ENCODE assay signal across 1 cellular context in the genomic region with DNA sequence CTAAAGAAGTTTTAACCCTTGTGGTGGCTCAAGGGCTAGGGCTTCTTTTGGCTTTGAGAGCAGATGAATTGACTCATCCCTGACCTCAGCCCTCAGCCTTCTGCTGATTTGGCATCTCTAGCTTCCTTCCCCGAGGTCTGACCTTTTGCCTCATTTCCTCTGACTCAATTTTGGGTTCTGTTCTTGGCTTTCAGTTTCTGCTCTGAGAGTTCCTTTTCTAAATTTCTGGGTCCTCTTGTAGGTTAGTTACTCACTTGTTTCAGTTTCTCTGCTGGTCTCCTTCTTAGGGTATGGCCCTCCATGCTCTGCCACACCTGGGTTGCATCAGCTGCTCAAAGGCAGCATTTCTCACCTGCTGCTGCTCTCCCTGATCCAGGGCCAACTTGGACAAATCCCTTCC.
TF ChIP-seq lines count a peak whose summit lies in the region.

No MANE protein-coding gene starts in this region.

TF ChIP-seq in H1, 55 proteins besides CTCF, POLR2A, EP300 and RAD21 (continued from another document):
- TF ChIP-seq MAFK (IDR thresholded peaks at IDR 0.05; ENCODE audit: low read depth, low read length) (no peak), SIX5 (IDR thresholded peaks at IDR 0.05; ENCODE audit: low read depth, low read length) (no peak), NRF1 (IDR thresholded peaks at IDR 0.05; ENCODE audit: low read depth, low read length) (no peak), TCF12 (IDR thresholded peaks at IDR 0.05; ENCODE audit: low read depth, low read length) (no peak), BCL11A (IDR thresholded peaks at IDR 0.05; ENCODE audit: low read depth in 2 of 2, low read length in 2 of 2) (no peak)
TF ChIP-seq in H1: peak in this region for 0.
